Comparison of ENCODE assay signal across 14 cellular contexts in the genomic region with DNA sequence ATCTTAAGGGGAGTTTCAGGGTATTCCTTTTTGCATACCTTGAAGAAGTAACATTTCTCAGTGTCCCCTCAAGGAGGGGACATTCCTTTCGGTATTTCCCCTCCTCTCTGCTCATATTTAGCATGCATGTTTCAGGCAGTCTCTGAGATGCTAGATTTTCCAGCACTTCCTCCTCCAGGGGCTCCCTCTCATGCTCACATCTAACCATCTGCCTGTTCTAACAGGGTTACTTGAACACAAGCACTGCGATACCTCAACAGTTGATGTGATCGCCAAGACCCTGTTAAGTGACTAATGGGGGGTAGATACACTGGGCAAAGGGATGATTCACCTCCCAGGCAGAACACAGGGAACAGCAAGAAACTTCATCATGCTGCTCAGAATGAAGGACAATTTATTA. TPM values are rescaled to one million over a fixed set of nuclear protein-coding genes. Genes with fewer than 3 reads are reported as not detected.
A peak's percentile ranks its signal among the peaks of the same experiment; 100 is the strongest.
DNase-seq lines count a peak whose midpoint lies in the region; ATAC-seq, FAIRE-seq and TF ChIP-seq lines count a peak whose summit lies in the region.
"Had no signal": no experiment of that assay in that cellular context is flagged by ENCODE, and none has a peak within 500 bp of the region (broad histone marks: within the 10 kb centered on the region; RNA-seq: fewer than 3 reads in every experiment).

No MANE protein-coding gene starts in this region.

- H3K4me3 ChIP-seq in CD8-positive, alpha-beta memory T cell (ENCODE audit: low read length) = no peak overlapping the region
- no peak overlapping the region for H3K4me3 ChIP-seq in HAP-1
- H3K4me3 ChIP-seq: upper lobe of right lung had no signal

- H3K27me3 ChIP-seq in CD8-positive, alpha-beta memory T cell (ENCODE audit: insufficient read depth, low read length, poor library complexity, severe bottlenecking) = no peaks in the 10 kb centered on the region
- H3K27me3 ChIP-seq in HAP-1 (ENCODE audit: low read depth) = no peaks in the 10 kb centered on the region
- H3K27me3 ChIP-seq: upper lobe of right lung had no signal

- POLR2A ChIA-PET in CD8-positive, alpha-beta memory T cell (lab: Charles Lee) = interaction anchor here (0.7 to 1.6 kb wide), 3 partner anchors 13 to 65 kb away, joined by 3 to 6 read pairs (median 4); a partner anchor contains a TSS
- POLR2A ChIA-PET in activated B cell treated with CpG ODN at 0.5 μM for 24 hours (lab: Charles Lee) = interaction anchor here (0.6 to 1.3 kb wide), 7 partner anchors 8 to 1040 kb away, joined by 4 to 18 read pairs (median 8); a partner anchor contains a TSS

- intact Hi-C loops in activated B cell treated with CpG ODN at 0.5 μM for 24 hours (cut with micrococcal nuclease) = loop anchor here (1.0 to 10.0 kb wide), 5 partner anchors 8 to 1057 kb away; a partner anchor contains a TSS

- H3K36me3 Mint-ChIP-seq in CD8-positive, alpha-beta memory T cell = peaks cover 0 to 10% (median 1%) of the 10 kb centered on the region in 3 donors
- H3K36me3 Mint-ChIP-seq in activated B cell treated with CpG ODN at 0.5 μM for 24 hours (ENCODE audit: low read depth) = no peaks in the 10 kb centered on the region

- DNase-seq in CD8-positive, alpha-beta memory T cell = no peak
- DNase-seq in activated B cell treated with CpG ODN at 0.5 μM for 24 hours = no peak
- no peak for DNase-seq in G401 (ENCODE audit: low spot score)
- no peak for DNase-seq in nucleus accumbens (lab: John Stamatoyannopoulos, UW)
- DNase-seq in HAP-1 (ENCODE audit: low spot score in 2 of 2) = no peak
- no peak for DNase-seq in urothelium cell line (ENCODE audit: low spot score)
- DNase-seq: aorta, NCI-H1092 treated with DMSO at 0.1 percent for 48 hours, upper lobe of right lung had no signal

- H3K27ac ChIP-seq in CD8-positive, alpha-beta memory T cell (ENCODE audit: low read depth, low read length) = no peak overlapping the region
- H3K27ac ChIP-seq: upper lobe of right lung had no signal

- in situ Hi-C loops in G401 (cut with HindIII; ENCODE audit: low sequenced_read_pairs) (no loop called here), HAP-1 (cut with MboI; ENCODE audit: low sequenced_read_pairs) (loop anchor here (25.0 kb wide), 1 partner anchor 365 kb away; a partner anchor contains a TSS)

- ATAC-seq in GM18520 (IDR thresholded peaks at IDR 0.05; ENCODE audit: unreplicated experiment) (peak; percentile 39), HG03095 (IDR thresholded peaks at IDR 0.05; ENCODE audit: unreplicated experiment) (peak; percentile 37), activated B cell treated with CpG ODN at 0.5 μM for 24 hours (ENCODE audit: low read depth) (peak; percentile 38)
- ATAC-seq: upper lobe of right lung, WTC11 had no signal

- peaks cover 29 to 36% (median 35%) of the 10 kb centered on the region in 3 donors for H3K4me1 Mint-ChIP-seq in CD8-positive, alpha-beta memory T cell
- H3K4me1 Mint-ChIP-seq in activated B cell treated with CpG ODN at 0.5 μM for 24 hours = peaks cover 38% of the 10 kb centered on the region
- H3K4me1 Mint-ChIP-seq: WTC11 had no signal

- peak overlapping the region; percentile 12 to 89 (median 70) for H3K4me3 Mint-ChIP-seq in CD8-positive, alpha-beta memory T cell
- H3K4me3 Mint-ChIP-seq in activated B cell treated with CpG ODN at 0.5 μM for 24 hours = peak overlapping the region; percentile 76
- H3K4me3 Mint-ChIP-seq: WTC11 had no signal

- CTCF ChIA-PET in CD8-positive, alpha-beta memory T cell (lab: Charles Lee) = interaction anchor here (1.3 to 1.5 kb wide), 2 partner anchors 11 to 100 kb away, joined by 5 to 6 read pairs; no protein-coding TSS in a partner anchor
- CTCF ChIA-PET in activated B cell treated with CpG ODN at 0.5 μM for 24 hours (lab: Charles Lee) = interaction anchor here (1.1 to 1.2 kb wide), 2 partner anchors 8 to 12 kb away, joined by 3 to 4 read pairs; no protein-coding TSS in a partner anchor

- TF ChIP-seq CTCF in activated B cell treated with CpG ODN at 0.5 μM for 24 hours (IDR thresholded peaks at IDR 0.05) = no peak

- FAIRE-seq in urothelium cell line (lab: Jason Lieb, UNC) = no peak
- FAIRE-seq: endothelial cell of umbilical vein had no signal

- H3K27ac Mint-ChIP-seq in CD8-positive, alpha-beta memory T cell = peak overlapping the region; percentile 23 to 99 (median 80)
- peak overlapping the region; percentile 99 for H3K27ac Mint-ChIP-seq in activated B cell treated with CpG ODN at 0.5 μM for 24 hours
- H3K27ac Mint-ChIP-seq: WTC11 had no signal

- no peaks in the 10 kb centered on the region for H3K9me3 ChIP-seq in CD8-positive, alpha-beta memory T cell (ENCODE audit: low read length)
- no peaks in the 10 kb centered on the region for H3K9me3 ChIP-seq in HAP-1
- H3K9me3 ChIP-seq: upper lobe of right lung had no signal

- no peaks in the 10 kb centered on the region for H3K9me3 Mint-ChIP-seq in CD8-positive, alpha-beta memory T cell
- H3K9me3 Mint-ChIP-seq in activated B cell treated with CpG ODN at 0.5 μM for 24 hours = no peaks in the 10 kb centered on the region

- H3K36me3 ChIP-seq in CD8-positive, alpha-beta memory T cell (ENCODE audit: insufficient read depth, low read length) = no peaks in the 10 kb centered on the region
- H3K36me3 ChIP-seq in HAP-1 (replicated peaks) = no peaks in the 10 kb centered on the region
- H3K36me3 ChIP-seq: upper lobe of right lung had no signal

- H3K27me3 Mint-ChIP-seq in CD8-positive, alpha-beta memory T cell = no peaks in the 10 kb centered on the region
- H3K27me3 Mint-ChIP-seq in activated B cell treated with CpG ODN at 0.5 μM for 24 hours = no peaks in the 10 kb centered on the region

- H3K4me1 ChIP-seq in CD8-positive, alpha-beta memory T cell (ENCODE audit: insufficient read depth, low read length) = peaks cover 15% of the 10 kb centered on the region
- no peaks in the 10 kb centered on the region for H3K4me1 ChIP-seq in HAP-1
- H3K4me1 ChIP-seq: upper lobe of right lung had no signal

RNA-seq across cellular contexts. Expression of a gene that starts 12.9 kb away (rescaled TPM):
- 100 to 1,000 TPM; 262 to 263 TPM for total RNA-seq in CD8-positive, alpha-beta memory T cell
- 59.0 TPM for polyA plus RNA-seq in CD8-positive, alpha-beta memory T cell
- 73.2 and 78.9 TPM in 2 replicates for total RNA-seq in activated B cell treated with CpG ODN at 0.5 μM for 24 hours
- total RNA-seq in G401 (2014; rRNA removed; shearing (Covaris generic)) = 326 and 392 TPM in 2 replicates

RNA-seq across cellular contexts. Expression of a gene that starts 53.1 kb away (rescaled TPM):
- 1 to 10 TPM in 1 of 2 experiments, under 1 TPM in 1; 0.84 to 2.3 TPM for total RNA-seq in CD8-positive, alpha-beta memory T cell
- not detected for polyA plus RNA-seq in CD8-positive, alpha-beta memory T cell
- total RNA-seq in activated B cell treated with CpG ODN at 0.5 μM for 24 hours = not detected in 2 replicates
- not detected in 2 replicates for total RNA-seq in G401 (2014; rRNA removed; shearing (Covaris generic))
- total RNA-seq: aorta, endothelial cell of umbilical vein, upper lobe of right lung, WTC11 had no signal
- polyA plus RNA-seq: aorta, endothelial cell of umbilical vein, neural cell had no signal
